8 cellular contexts compared by ENCODE assay signal in the genomic region with DNA sequence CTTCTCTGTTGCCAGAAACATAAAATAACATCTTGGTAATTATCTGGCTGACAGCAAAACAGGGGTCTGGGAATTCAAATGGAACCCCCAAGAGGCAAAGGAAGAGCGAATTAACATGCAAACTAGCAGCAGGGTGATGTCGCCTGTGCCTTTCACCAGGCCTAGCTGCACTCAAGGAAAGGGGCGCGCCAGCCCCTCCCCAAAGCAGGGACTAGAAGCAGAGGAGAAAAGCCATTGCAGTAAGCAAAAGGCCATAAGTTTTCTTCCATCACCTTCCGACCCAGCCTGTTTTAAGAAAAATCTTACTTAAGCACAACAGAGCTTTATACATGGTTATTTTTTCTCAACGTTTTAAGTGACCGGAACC. TPM values are rescaled to one million over a fixed set of nuclear protein-coding genes. Genes with fewer than 3 reads are reported as not detected.
A peak's percentile ranks its signal among the peaks of the same experiment; 100 is the strongest.
DNase-seq lines count a peak whose midpoint lies in the region; ATAC-seq, FAIRE-seq and TF ChIP-seq lines count a peak whose summit lies in the region.

No MANE protein-coding gene starts in this region.

- H3K9me3 Mint-ChIP-seq in nephron: no peaks in the 10 kb centered on the region

- H3K36me3 Mint-ChIP-seq in nephron (ENCODE audit: low read depth): peaks cover 14% of the 10 kb centered on the region

- H3K27me3 ChIP-seq in MG63: no peaks in the 10 kb centered on the region
- no peaks in the 10 kb centered on the region for H3K27me3 ChIP-seq in dorsolateral prefrontal cortex

- FAIRE-seq in GM12891 (lab: Jason Lieb, UNC): peak; percentile 54

- TF ChIP-seq POLR2A in GM12891 (IDR thresholded peaks at IDR 0.05; ENCODE audit: low read depth, low read length): no peak

- peak overlapping the region; percentile 100 for H3K4me3 Mint-ChIP-seq in nephron

- H3K27ac ChIP-seq in dorsolateral prefrontal cortex: peak overlapping the region in 54 of 59 donors; percentile 10 to 93 (median 82)

- H3K36me3 ChIP-seq in MG63: peaks cover 15% of the 10 kb centered on the region

- peak; percentile 11 for ATAC-seq in GM21737 (IDR thresholded peaks at IDR 0.05; ENCODE audit: unreplicated experiment)

- H3K27me3 Mint-ChIP-seq in nephron (ENCODE audit: low read depth): peaks cover 6% of the 10 kb centered on the region

- no peaks in the 10 kb centered on the region for H3K9me3 ChIP-seq in MG63

- TF ChIP-seq CTCF in dorsolateral prefrontal cortex (IDR thresholded peaks at IDR 0.05 in 54 of 56, conservative IDR thresholded peaks at IDR 0.05 in 2 of 56; ENCODE audit: low read depth in 1 of 56, partially characterized antibody in 56 of 56): no peak
- TF ChIP-seq CTCF in nephron (IDR thresholded peaks at IDR 0.05; ENCODE audit: unreplicated experiment in 3 of 3): no peak

- H3K4me3 ChIP-seq in MG63 (peak overlapping the region; percentile 89), dorsolateral prefrontal cortex (peak overlapping the region; percentile 62 to 99 (median 87))

- DNase-seq in GM12891 (ENCODE audit: insufficient read length, low spot score) (peak; percentile 6), MG63 (no peak), dorsolateral prefrontal cortex (no peak), SKM-1 treated with dmso at 0.1 percent for 144 hours (lab: John Stamatoyannopoulos, UW; ENCODE audit: unreplicated experiment) (no peak), NCI-H1048 (lab: John Stamatoyannopoulos, UW) (no peak)
- DNase-seq in effector CD8-positive, alpha-beta T cell (lab: John Stamatoyannopoulos, UW): no peak

- intact Hi-C loops in dorsolateral prefrontal cortex (cut with DNase I): loop anchor here in 1 of 2 donors (2.0 to 10.0 kb wide), 2 partner anchors 52 to 380 kb away; partner anchors contain the start of gene HMGCR

- H3K4me1 Mint-ChIP-seq in nephron: peaks cover 27% of the 10 kb centered on the region

- peak overlapping the region; percentile 91 to 98 (median 97) for H3K27ac Mint-ChIP-seq in nephron

TF ChIP-seq in GM12891, 5 proteins besides CTCF, POLR2A, EP300 and RAD21:
- no peak for TF ChIP-seq POU2F2 (IDR thresholded peaks at IDR 0.05; ENCODE audit: low read depth, low read length)
- TF ChIP-seq POLR2AphosphoS5 (IDR thresholded peaks at IDR 0.05; ENCODE audit: low read depth, low read length): no peak
- TF ChIP-seq TAF1 (IDR thresholded peaks at IDR 0.05; ENCODE audit: low read depth, low read length): no peak
- TF ChIP-seq SPI1 (IDR thresholded peaks at IDR 0.05; ENCODE audit: low read depth, low read length): no peak
- TF ChIP-seq PAX5 (IDR thresholded peaks at IDR 0.05; ENCODE audit: insufficient read depth, low read length, severe bottlenecking): no peak

RNA-seq across cellular contexts. Expression of gene POC5, which starts 0.5 kb away (rescaled TPM):
- polyA plus RNA-seq in GM12891 (2012; ENCODE audit: low read depth, missing spikeins): 9.2 TPM
- 13.3 and 29.0 TPM in 2 replicates for total RNA-seq in MG63 (2014; rRNA removed; shearing (Covaris generic); ENCODE audit: low replicate concordance)
- total RNA-seq in dorsolateral prefrontal cortex: 10 to 100 TPM in 115 of 120 experiments, 1 to 10 TPM in 5; 7.6 to 28.1 (median 15.2) TPM
